In genomic region chr17:72120878-72121163, GRCh38 we compare ENCODE assay signal across 1 cellular context.
TF ChIP-seq lines count a peak whose summit lies in the region.

Gene SOX9 (plus strand): TSS chr17:72121020. CDS start chr17:72121392, 372 bp downstream.

TF ChIP-seq in HepG2, 621 proteins besides CTCF, POLR2A, EP300 and RAD21 (continued from another document and continues in another):
- TF ChIP-seq, protein P1, sequence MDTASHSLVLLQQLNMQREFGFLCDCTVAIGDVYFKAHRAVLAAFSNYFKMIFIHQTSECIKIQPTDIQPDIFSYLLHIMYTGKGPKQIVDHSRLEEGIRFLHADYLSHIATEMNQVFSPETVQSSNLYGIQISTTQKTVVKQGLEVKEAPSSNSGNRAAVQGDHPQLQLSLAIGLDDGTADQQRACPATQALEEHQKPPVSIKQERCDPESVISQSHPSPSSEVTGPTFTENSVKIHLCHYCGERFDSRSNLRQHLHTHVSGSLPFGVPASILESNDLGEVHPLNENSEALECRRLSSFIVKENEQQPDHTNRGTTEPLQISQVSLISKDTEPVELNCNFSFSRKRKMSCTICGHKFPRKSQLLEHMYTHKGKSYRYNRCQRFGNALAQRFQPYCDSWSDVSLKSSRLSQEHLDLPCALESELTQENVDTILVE (CRISPR knock-in tag; IDR thresholded peaks at IDR 0.05), result peak; percentile 63; the same call in 1 of the 2 replicates
- TF ChIP-seq KAT8 (CRISPR knock-in tag; IDR thresholded peaks at IDR 0.05) (peak; percentile 58; the same call in 1 of the 2 replicates), HNRNPK (IDR thresholded peaks at IDR 0.05; ENCODE audit: low read depth, low read length, poor library complexity, severe bottlenecking) (peak; percentile 35), MED1 (CRISPR knock-in tag; IDR thresholded peaks at IDR 0.05) (peak; percentile 58), SMAD3 (CRISPR knock-in tag; IDR thresholded peaks at IDR 0.05) (peak; percentile 72; the same call in 1 of the 2 replicates), ZNF709 (CRISPR knock-in tag; IDR thresholded peaks at IDR 0.05) (peak; percentile 72; the same call in 1 of the 2 replicates), GTF2F1 (IDR thresholded peaks at IDR 0.05; ENCODE audit: low read length) (peak; percentile 83; the same call in 1 of the 2 replicates), SMYD3 (CRISPR knock-in tag; IDR thresholded peaks at IDR 0.05) (0 out of 2 replicates have a peak, but pooled peaks have one; percentile 66), TFE3 (CRISPR knock-in tag; IDR thresholded peaks at IDR 0.05) (peak; percentile 63), ZNF569 (CRISPR knock-in tag; IDR thresholded peaks at IDR 0.05; ENCODE audit: borderline replicate concordance) (no peak), BHLHE40 (IDR thresholded peaks at IDR 0.05; ENCODE audit: low read length) (no peak), RFXANK (CRISPR knock-in tag; IDR thresholded peaks at IDR 0.05) (peak; percentile 80; the same call in 1 of the 2 replicates), TIGD3 (CRISPR knock-in tag; IDR thresholded peaks at IDR 0.05; ENCODE audit: borderline replicate concordance) (0 out of 2 replicates have a peak, but pooled peaks have one; percentile 11), HOXA5 (CRISPR knock-in tag; IDR thresholded peaks at IDR 0.05) (peak; percentile 93), CREB1 (IDR thresholded peaks at IDR 0.05) (no peak), CREB1 (CRISPR knock-in tag; IDR thresholded peaks at IDR 0.05) (peak; percentile 75), ZC3H4 (CRISPR knock-in tag; IDR thresholded peaks at IDR 0.05; ENCODE audit: borderline replicate concordance) (no peak), ONECUT2 (CRISPR knock-in tag; IDR thresholded peaks at IDR 0.05) (0 out of 2 replicates have a peak, but pooled peaks have one; percentile 27), HMGXB4 (CRISPR knock-in tag; IDR thresholded peaks at IDR 0.05; ENCODE audit: borderline replicate concordance in 1 of 2, low read depth in 1 of 2) (peak in 1 of 2 experiments; percentile 15; a peak in 1 of 4 replicates), KLF12 (CRISPR knock-in tag; IDR thresholded peaks at IDR 0.05; ENCODE audit: borderline replicate concordance) (peak; percentile 35; the same call in 1 of the 2 replicates), GZF1 (CRISPR knock-in tag; IDR thresholded peaks at IDR 0.05) (0 out of 2 replicates have a peak, but pooled peaks have one; percentile 23), ZFY (CRISPR knock-in tag; IDR thresholded peaks at IDR 0.05) (peak; percentile 44; the same call in 1 of the 2 replicates), KMT2B (CRISPR knock-in tag; IDR thresholded peaks at IDR 0.05) (peak; percentile 43; the same call in 1 of the 2 replicates), ISX (CRISPR knock-in tag; conservative IDR thresholded peaks at IDR 0.05) (0 out of 2 replicates have a peak, but pooled peaks have one; percentile 36), MYPOP (CRISPR knock-in tag; IDR thresholded peaks at IDR 0.05) (peak; percentile 32; the same call in 1 of the 2 replicates), ZSCAN9 (CRISPR knock-in tag; IDR thresholded peaks at IDR 0.05; ENCODE audit: borderline replicate concordance) (peak; percentile 94), TBP (CRISPR knock-in tag; IDR thresholded peaks at IDR 0.05) (0 out of 2 replicates have a peak, but pooled peaks have one; percentile 7), ZNF816 (CRISPR knock-in tag; IDR thresholded peaks at IDR 0.05; ENCODE audit: borderline replicate concordance) (no peak), SP1 (IDR thresholded peaks at IDR 0.05) (no peak), SP1 (CRISPR knock-in tag; IDR thresholded peaks at IDR 0.05) (0 out of 2 replicates have a peak, but pooled peaks have one; percentile 21), DMAP1 (CRISPR knock-in tag; IDR thresholded peaks at IDR 0.05) (no peak), ELF3 (CRISPR knock-in tag; IDR thresholded peaks at IDR 0.05) (peak; percentile 69), ZNF574 (CRISPR knock-in tag; IDR thresholded peaks at IDR 0.05) (peak; percentile 36; the same call in 1 of the 2 replicates), ZNF354B (CRISPR knock-in tag; IDR thresholded peaks at IDR 0.05) (0 out of 2 replicates have a peak, but pooled peaks have one; percentile 11), GATA4 (IDR thresholded peaks at IDR 0.05; ENCODE audit: borderline replicate concordance, low read depth) (peak; percentile 88), ZNF333 (CRISPR knock-in tag; IDR thresholded peaks at IDR 0.05; ENCODE audit: borderline replicate concordance) (no peak), MED13 (CRISPR knock-in tag; IDR thresholded peaks at IDR 0.05) (no peak; the same call in 1 of the 2 replicates), ZNF441 (CRISPR knock-in tag; IDR thresholded peaks at IDR 0.05; ENCODE audit: borderline replicate concordance) (peak; percentile 70; the same call in 1 of the 2 replicates), YEATS2 (CRISPR knock-in tag; IDR thresholded peaks at IDR 0.05; ENCODE audit: borderline replicate concordance) (peak; percentile 34; the same call in 1 of the 2 replicates), KLF15 (CRISPR knock-in tag; IDR thresholded peaks at IDR 0.05; ENCODE audit: borderline replicate concordance) (no peak)
- TF ChIP-seq, protein P2, sequence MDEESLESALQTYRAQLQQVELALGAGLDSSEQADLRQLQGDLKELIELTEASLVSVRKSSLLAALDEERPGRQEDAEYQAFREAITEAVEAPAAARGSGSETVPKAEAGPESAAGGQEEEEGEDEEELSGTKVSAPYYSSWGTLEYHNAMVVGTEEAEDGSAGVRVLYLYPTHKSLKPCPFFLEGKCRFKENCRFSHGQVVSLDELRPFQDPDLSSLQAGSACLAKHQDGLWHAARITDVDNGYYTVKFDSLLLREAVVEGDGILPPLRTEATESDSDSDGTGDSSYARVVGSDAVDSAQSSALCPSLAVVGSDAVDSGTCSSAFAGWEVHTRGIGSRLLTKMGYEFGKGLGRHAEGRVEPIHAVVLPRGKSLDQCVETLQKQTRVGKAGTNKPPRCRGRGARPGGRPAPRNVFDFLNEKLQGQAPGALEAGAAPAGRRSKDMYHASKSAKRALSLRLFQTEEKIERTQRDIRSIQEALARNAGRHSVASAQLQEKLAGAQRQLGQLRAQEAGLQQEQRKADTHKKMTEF (CRISPR knock-in tag; IDR thresholded peaks at IDR 0.05), result 0 out of 2 replicates have a peak, but pooled peaks have one; percentile 40
- TF ChIP-seq, protein P3, sequence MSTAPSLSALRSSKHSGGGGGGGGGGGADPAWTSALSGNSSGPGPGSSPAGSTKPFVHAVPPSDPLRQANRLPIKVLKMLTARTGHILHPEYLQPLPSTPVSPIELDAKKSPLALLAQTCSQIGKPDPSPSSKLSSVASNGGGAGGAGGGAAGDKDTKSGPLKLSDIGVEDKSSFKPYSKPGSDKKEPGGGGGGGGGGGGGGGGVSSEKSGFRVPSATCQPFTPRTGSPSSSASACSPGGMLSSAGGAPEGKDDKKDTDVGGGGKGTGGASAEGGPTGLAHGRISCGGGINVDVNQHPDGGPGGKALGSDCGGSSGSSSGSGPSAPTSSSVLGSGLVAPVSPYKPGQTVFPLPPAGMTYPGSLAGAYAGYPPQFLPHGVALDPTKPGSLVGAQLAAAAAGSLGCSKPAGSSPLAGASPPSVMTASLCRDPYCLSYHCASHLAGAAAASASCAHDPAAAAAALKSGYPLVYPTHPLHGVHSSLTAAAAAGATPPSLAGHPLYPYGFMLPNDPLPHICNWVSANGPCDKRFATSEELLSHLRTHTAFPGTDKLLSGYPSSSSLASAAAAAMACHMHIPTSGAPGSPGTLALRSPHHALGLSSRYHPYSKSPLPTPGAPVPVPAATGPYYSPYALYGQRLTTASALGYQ (CRISPR knock-in tag; IDR thresholded peaks at IDR 0.05), result peak; percentile 41; the same call in 1 of the 2 replicates
- TF ChIP-seq, protein P4, sequence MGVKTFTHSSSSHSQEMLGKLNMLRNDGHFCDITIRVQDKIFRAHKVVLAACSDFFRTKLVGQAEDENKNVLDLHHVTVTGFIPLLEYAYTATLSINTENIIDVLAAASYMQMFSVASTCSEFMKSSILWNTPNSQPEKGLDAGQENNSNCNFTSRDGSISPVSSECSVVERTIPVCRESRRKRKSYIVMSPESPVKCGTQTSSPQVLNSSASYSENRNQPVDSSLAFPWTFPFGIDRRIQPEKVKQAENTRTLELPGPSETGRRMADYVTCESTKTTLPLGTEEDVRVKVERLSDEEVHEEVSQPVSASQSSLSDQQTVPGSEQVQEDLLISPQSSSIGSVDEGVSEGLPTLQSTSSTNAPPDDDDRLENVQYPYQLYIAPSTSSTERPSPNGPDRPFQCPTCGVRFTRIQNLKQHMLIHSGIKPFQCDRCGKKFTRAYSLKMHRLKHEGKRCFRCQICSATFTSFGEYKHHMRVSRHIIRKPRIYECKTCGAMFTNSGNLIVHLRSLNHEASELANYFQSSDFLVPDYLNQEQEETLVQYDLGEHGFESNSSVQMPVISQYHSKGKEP (CRISPR knock-in tag; IDR thresholded peaks at IDR 0.05), result 0 out of 2 replicates have a peak, but pooled peaks have one; percentile 71
- TF ChIP-seq, protein P5, sequence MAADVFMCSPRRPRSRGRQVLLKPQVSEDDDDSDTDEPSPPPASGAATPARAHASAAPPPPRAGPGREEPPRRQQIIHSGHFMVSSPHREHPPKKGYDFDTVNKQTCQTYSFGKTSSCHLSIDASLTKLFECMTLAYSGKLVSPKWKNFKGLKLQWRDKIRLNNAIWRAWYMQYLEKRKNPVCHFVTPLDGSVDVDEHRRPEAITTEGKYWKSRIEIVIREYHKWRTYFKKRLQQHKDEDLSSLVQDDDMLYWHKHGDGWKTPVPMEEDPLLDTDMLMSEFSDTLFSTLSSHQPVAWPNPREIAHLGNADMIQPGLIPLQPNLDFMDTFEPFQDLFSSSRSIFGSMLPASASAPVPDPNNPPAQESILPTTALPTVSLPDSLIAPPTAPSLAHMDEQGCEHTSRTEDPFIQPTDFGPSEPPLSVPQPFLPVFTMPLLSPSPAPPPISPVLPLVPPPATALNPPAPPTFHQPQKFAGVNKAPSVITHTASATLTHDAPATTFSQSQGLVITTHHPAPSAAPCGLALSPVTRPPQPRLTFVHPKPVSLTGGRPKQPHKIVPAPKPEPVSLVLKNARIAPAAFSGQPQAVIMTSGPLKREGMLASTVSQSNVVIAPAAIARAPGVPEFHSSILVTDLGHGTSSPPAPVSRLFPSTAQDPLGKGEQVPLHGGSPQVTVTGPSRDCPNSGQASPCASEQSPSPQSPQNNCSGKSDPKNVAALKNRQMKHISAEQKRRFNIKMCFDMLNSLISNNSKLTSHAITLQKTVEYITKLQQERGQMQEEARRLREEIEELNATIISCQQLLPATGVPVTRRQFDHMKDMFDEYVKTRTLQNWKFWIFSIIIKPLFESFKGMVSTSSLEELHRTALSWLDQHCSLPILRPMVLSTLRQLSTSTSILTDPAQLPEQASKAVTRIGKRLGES (CRISPR knock-in tag; IDR thresholded peaks at IDR 0.05; ENCODE audit: borderline replicate concordance), result 0 out of 2 replicates have a peak, but pooled peaks have one; percentile 30
